13 cellular contexts compared by ENCODE assay signal in the genomic region with DNA sequence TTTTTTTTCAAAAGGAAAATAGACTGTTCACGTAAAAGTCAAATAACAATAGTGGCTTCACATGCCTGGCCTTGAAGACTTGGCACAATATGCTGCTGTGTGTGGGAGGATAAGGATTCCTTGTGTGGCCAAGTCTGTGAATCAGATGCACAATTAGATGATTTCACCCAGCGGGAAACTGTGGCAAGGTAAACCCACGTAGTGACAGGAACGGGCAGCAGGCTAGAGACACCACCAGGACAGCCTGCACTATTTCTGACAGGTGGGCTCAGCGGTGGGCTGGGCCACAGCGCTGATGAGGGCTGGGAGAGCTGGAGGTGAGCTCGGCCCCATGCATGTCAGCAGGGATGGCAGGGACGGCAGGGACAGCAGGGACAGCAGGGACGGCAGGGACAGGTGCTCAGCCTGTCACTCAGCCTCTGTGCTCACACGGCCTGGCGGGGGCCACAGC. TPM values are rescaled to one million over a fixed set of nuclear protein-coding genes. Genes with fewer than 3 reads are reported as not detected.
DNase-seq lines count a peak whose midpoint lies in the region; ATAC-seq and TF ChIP-seq lines count a peak whose summit lies in the region.
"Had no signal": no experiment of that assay in that cellular context is flagged by ENCODE, and none has a peak within 500 bp of the region (broad histone marks: within the 10 kb centered on the region; RNA-seq: fewer than 3 reads in every experiment).

No MANE protein-coding gene starts in this region.

- H2BK15ac ChIP-seq in IMR-90 (ENCODE audit: low read depth, low read length) = no peak overlapping the region

- H2BK20ac ChIP-seq in IMR-90 (ENCODE audit: low read depth, low read length) = no peak overlapping the region

- intact Hi-C loops in IMR-90 (cut with micrococcal nuclease) (no loop called here), left lung (cut with DNase I) (no loop called here), transverse colon (cut with DNase I; ENCODE audit: low total_unique reads) (no loop called here)

- no peak overlapping the region for H2BK5ac ChIP-seq in IMR-90 (ENCODE audit: low read depth, low read length, poor library complexity, severe bottlenecking)

- H4K91ac ChIP-seq in IMR-90 (ENCODE audit: insufficient read depth, low read depth, low read length) = no peak overlapping the region

- H3K9ac ChIP-seq in IMR-90 (ENCODE audit: low read depth, low read length) = no peak overlapping the region
- H3K9ac ChIP-seq: KMS-11 had no signal

- 82% methylated on average over 4 of the region's 11 CpGs; no CpG with 5 or more reads in 1 of the 2 experiments for WGBS in IMR-90 (ENCODE audit: extremely low coverage in 2 of 2, insufficient read length in 1 of 2), 2 experiments
- 60 to 69% methylated on average over 2 to 11 of the region's 11 CpGs for WGBS in transverse colon (ENCODE audit: low coverage in 1 of 2), 2 donors

- no peak overlapping the region for H2BK120ac ChIP-seq in IMR-90 (ENCODE audit: low read depth, low read length)

- no peak overlapping the region for H3K14ac ChIP-seq in IMR-90 (replicated peaks; ENCODE audit: low read depth, low read length)

- no peak overlapping the region for H3K18ac ChIP-seq in IMR-90 (ENCODE audit: low read depth, low read length)

- no peaks in the 10 kb centered on the region for H3K79me1 ChIP-seq in IMR-90 (ENCODE audit: low read depth in 1 of 2, low read length in 2 of 2)

- no peak for TF ChIP-seq CTCF in 22Rv1 (IDR thresholded peaks at IDR 0.05)
- TF ChIP-seq CTCF in IMR-90 (conservative IDR thresholded peaks at IDR 0.05; ENCODE audit: low read depth, low read length) = no peak
- TF ChIP-seq CTCF in cardiac fibroblast (IDR thresholded peaks at IDR 0.05; ENCODE audit: low read depth, low read length) = no peak
- TF ChIP-seq CTCF in left lung (IDR thresholded peaks at IDR 0.05) = no peak
- TF ChIP-seq CTCF in transverse colon (IDR thresholded peaks at IDR 0.05) = no peak

- H3K4me1 ChIP-seq in IMR-90 (ENCODE audit: control insufficient read depth, insufficient read depth, low read length) = peaks cover 1% of the 10 kb centered on the region; the same call in 1 of the 2 replicates
- H3K4me1 ChIP-seq in left lung = no peaks in the 10 kb centered on the region
- H3K4me1 ChIP-seq in transverse colon = no peaks in the 10 kb centered on the region

- H3K36me3 ChIP-seq in IMR-90 (ENCODE audit: control insufficient read depth, insufficient read depth, low read length) (no peaks in the 10 kb centered on the region), left lung (no peaks in the 10 kb centered on the region), transverse colon (no peaks in the 10 kb centered on the region)
- H3K36me3 ChIP-seq: esophagus squamous epithelium had no signal

- no peak overlapping the region for H3K4me2 ChIP-seq in IMR-90 (ENCODE audit: low read depth, low read length)
- H3K4me2 ChIP-seq: KMS-11 had no signal

- H4K20me1 ChIP-seq in IMR-90 (ENCODE audit: insufficient read depth, low read length) = no peaks in the 10 kb centered on the region

- peaks cover 6% of the 10 kb centered on the region; the same call in 1 of the 2 replicates for H3K9me1 ChIP-seq in IMR-90 (ENCODE audit: insufficient read depth, low read length)

- no peak overlapping the region for H4K8ac ChIP-seq in IMR-90 (ENCODE audit: low read depth in 2 of 2, low read length in 2 of 2)

- in situ Hi-C loops in IMR-90 (cut with MboI; ENCODE audit: low sequenced_read_pairs) (no loop called here), transverse colon (cut with MboI; ENCODE audit: low pct_ligation_motif_present in 1 of 4, low pct_unique_long_range_greater_than_20kb in 1 of 4, low sequenced_read_pairs in 3 of 4) (no loop called here)

- H3K56ac ChIP-seq in IMR-90 (ENCODE audit: extremely low read depth, insufficient read depth, low read length) = no peak overlapping the region

- H2AK9ac ChIP-seq in IMR-90 (replicated peaks; ENCODE audit: low read depth, low read length, poor library complexity) = no peak overlapping the region

- TF ChIP-seq EP300 in transverse colon (IDR thresholded peaks at IDR 0.05; ENCODE audit: low read depth) = no peak

- dilution Hi-C loops in IMR-90 (cut with HindIII; ENCODE audit: low sequenced_read_pairs, unreplicated experiment) = no loop called here

- H3K27me3 ChIP-seq in IMR-90 (ENCODE audit: control insufficient read depth, insufficient read depth, low read length) (no peaks in the 10 kb centered on the region; the same call in 1 of the 2 replicates), left lung (peaks cover 0 to 54% of the 10 kb centered on the region in 2 donors), transverse colon (peaks cover 5% of the 10 kb centered on the region)

- no peak for TF ChIP-seq RAD21 in IMR-90 (IDR thresholded peaks at IDR 0.05; ENCODE audit: low read length)

- H2AK5ac ChIP-seq in IMR-90 (ENCODE audit: low read depth, low read length) = no peak overlapping the region

- no peak overlapping the region for H3K23ac ChIP-seq in IMR-90 (ENCODE audit: low read depth, low read length)

- ATAC-seq in IMR-90 (ENCODE audit: low read depth) = peak; percentile 21; the same call in 1 of the 2 replicates
- no peak for ATAC-seq in left lung
- no peak for ATAC-seq in GM21825 (IDR thresholded peaks at IDR 0.05; ENCODE audit: unreplicated experiment)
- ATAC-seq: left colon had no signal

- POLR2A ChIA-PET in IMR-90 (lab: Charles Lee; ENCODE audit: unreplicated experiment) = no interaction called here

- TF ChIP-seq POLR2A in IMR-90 (IDR thresholded peaks at IDR 0.05; ENCODE audit: low read depth, low read length) (no peak), transverse colon (IDR thresholded peaks at IDR 0.05) (no peak)

- no peak overlapping the region; the same call in 1 of the 2 replicates for H3K4ac ChIP-seq in IMR-90 (ENCODE audit: low read depth, low read length)

- H3K27ac ChIP-seq in 22Rv1 = peak overlapping the region; percentile 74
- H3K27ac ChIP-seq in IMR-90 (ENCODE audit: insufficient read depth, low read length) = no peak overlapping the region
- no peak overlapping the region for H3K27ac ChIP-seq in left lung
- no peak overlapping the region for H3K27ac ChIP-seq in transverse colon
- H3K27ac ChIP-seq: esophagus squamous epithelium, KMS-11 had no signal

- CTCF ChIA-PET in IMR-90 (lab: Yijun Ruan, JAX) = no interaction called here

- H3K4me3 ChIP-seq in IMR-90 (ENCODE audit: insufficient read depth, low read depth, low read length) (no peak overlapping the region), cardiac fibroblast (replicated peaks in 1 of 2; ENCODE audit: low read depth in 2 of 2, low read length in 2 of 2) (no peak overlapping the region), left lung (no peak overlapping the region), transverse colon (no peak overlapping the region)

- H4K5ac ChIP-seq in IMR-90 (ENCODE audit: low read depth, low read length) = no peak overlapping the region

- DNase-seq in IMR-90 (peak; percentile 72), cardiac fibroblast (ENCODE audit: low read depth in 2 of 2) (peak; percentile 76 to 78), left lung (peak; percentile 25), NCI-H748 (lab: John Stamatoyannopoulos, UW; ENCODE audit: unreplicated experiment) (no peak), transverse colon (no peak), superior temporal gyrus (ENCODE audit: extremely low spot score) (no peak)
- DNase-seq: activated CD8-positive, alpha-beta T cell treated with anti-CD3 and anti-CD28 coated beads, Interleukin-2, amount 10 ng/mL, durations not matched to agents 7 days and 5 days; esophagus squamous epithelium; GF-D8; left colon had no signal

- no peak overlapping the region for H2AFZ ChIP-seq in IMR-90 (replicated peaks; ENCODE audit: low read length, poor library complexity)

- no TSS peak for BruUV-seq in IMR-90 (replicated peaks; lab: Mats Ljungman, UMichigan)

- H3K9me3 ChIP-seq in IMR-90 (ENCODE audit: control insufficient read depth, insufficient read depth, low read length) = no peaks in the 10 kb centered on the region
- no peaks in the 10 kb centered on the region for H3K9me3 ChIP-seq in left lung
- H3K9me3 ChIP-seq in transverse colon = no peaks in the 10 kb centered on the region
- H3K9me3 ChIP-seq: esophagus squamous epithelium had no signal

TF ChIP-seq in IMR-90, 13 proteins besides CTCF, POLR2A, EP300 and RAD21 (continues in another document):
- TF ChIP-seq NFE2L2 (IDR thresholded peaks at IDR 0.05; ENCODE audit: low read depth, low read length) = no peak
- TF ChIP-seq MAZ (IDR thresholded peaks at IDR 0.05; ENCODE audit: borderline replicate concordance, low read depth, low read length) = no peak
- TF ChIP-seq RFX5 (IDR thresholded peaks at IDR 0.05; ENCODE audit: low read depth, low read length) = no peak
- TF ChIP-seq, protein P1, sequence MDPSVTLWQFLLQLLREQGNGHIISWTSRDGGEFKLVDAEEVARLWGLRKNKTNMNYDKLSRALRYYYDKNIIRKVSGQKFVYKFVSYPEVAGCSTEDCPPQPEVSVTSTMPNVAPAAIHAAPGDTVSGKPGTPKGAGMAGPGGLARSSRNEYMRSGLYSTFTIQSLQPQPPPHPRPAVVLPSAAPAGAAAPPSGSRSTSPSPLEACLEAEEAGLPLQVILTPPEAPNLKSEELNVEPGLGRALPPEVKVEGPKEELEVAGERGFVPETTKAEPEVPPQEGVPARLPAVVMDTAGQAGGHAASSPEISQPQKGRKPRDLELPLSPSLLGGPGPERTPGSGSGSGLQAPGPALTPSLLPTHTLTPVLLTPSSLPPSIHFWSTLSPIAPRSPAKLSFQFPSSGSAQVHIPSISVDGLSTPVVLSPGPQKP (IDR thresholded peaks at IDR 0.05; ENCODE audit: borderline replicate concordance, low read depth, low read length) = no peak
- TF ChIP-seq MAFK (IDR thresholded peaks at IDR 0.05; ENCODE audit: low read depth, low read length) = no peak
- no peak for TF ChIP-seq FOS (IDR thresholded peaks at IDR 0.05; ENCODE audit: low read depth, low read length)
- no peak for TF ChIP-seq BHLHE40 (IDR thresholded peaks at IDR 0.05; ENCODE audit: low read depth, low read length)
- TF ChIP-seq, protein P2, sequence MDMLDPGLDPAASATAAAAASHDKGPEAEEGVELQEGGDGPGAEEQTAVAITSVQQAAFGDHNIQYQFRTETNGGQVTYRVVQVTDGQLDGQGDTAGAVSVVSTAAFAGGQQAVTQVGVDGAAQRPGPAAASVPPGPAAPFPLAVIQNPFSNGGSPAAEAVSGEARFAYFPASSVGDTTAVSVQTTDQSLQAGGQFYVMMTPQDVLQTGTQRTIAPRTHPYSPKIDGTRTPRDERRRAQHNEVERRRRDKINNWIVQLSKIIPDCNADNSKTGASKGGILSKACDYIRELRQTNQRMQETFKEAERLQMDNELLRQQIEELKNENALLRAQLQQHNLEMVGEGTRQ (IDR thresholded peaks at IDR 0.05; ENCODE audit: low read depth, low read length) = no peak
- TF ChIP-seq RCOR1 (IDR thresholded peaks at IDR 0.05; ENCODE audit: insufficient replicate concordance, low read length) = no peak
- no peak for TF ChIP-seq MXI1 (IDR thresholded peaks at IDR 0.05; ENCODE audit: borderline replicate concordance, low read depth, low read length)

RNA-seq across cellular contexts. Expression of a gene that starts 21.6 kb away (rescaled TPM):
- under 0.01 and 0.28 TPM in 2 replicates for total RNA-seq in IMR-90 (2012; rRNA removed)
- polyA plus RNA-seq in IMR-90 (2012; rRNA removed) = 0.67 and 0.79 TPM in 2 replicates
- polyA plus RNA-seq in IMR-90 (2012; cell fraction: cytosol; rRNA removed) = 0.03 and 0.26 TPM in 2 replicates
- 5.9 and 8.0 TPM in 2 replicates for polyA plus RNA-seq in IMR-90 (2012; cell fraction: nucleus; rRNA removed; ENCODE audit: low replicate concordance)
- 1 to 10 TPM; 2.2 to 3.6 TPM for total RNA-seq in left lung
- 10 to 100 TPM; 13.9 to 45.6 (median 17.2) TPM for total RNA-seq in transverse colon

Comparison
In these comparisons a context has a peak if more than half of its experiments do, and no peak if none do; other contexts are left out.
1. DNase-seq: peak in IMR-90 (single experiment), cardiac fibroblast (2 of 2) and left lung (2 of 2); none in NCI-H748 (single experiment), transverse colon (single experiment) and superior temporal gyrus (single experiment).